1 cellular context compared by ENCODE assay signal in the genomic region with DNA sequence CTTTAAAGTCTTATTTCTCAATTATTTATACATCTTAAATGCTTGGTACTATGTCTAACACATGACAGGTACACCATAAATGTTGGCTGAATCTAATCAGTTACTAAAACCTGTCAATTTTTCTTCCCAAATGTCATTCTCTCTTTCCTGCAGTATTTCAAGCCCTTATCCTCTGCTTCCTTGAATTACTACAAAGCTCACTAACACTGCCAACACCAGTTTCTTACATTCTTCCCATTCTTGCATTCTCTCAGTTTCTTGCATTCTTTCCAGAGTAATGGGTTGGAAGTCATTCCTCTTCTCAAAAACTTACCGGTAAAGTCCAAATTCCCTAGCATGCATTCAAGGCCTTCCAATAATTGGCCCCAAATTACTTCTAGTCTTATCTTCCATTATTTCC.
TF ChIP-seq lines count a peak whose summit lies in the region.

No MANE protein-coding gene starts in this region.

TF ChIP-seq in endothelial cell of umbilical vein, 7 proteins besides CTCF, POLR2A, EP300 and RAD21:
- TF ChIP-seq POLR2AphosphoS5 (IDR thresholded peaks at IDR 0.05; ENCODE audit: insufficient read depth, low read depth, low read length), result no peak
- no peak for TF ChIP-seq FOS (IDR thresholded peaks at IDR 0.05; ENCODE audit: borderline replicate concordance, insufficient read depth, low read length)
- no peak for TF ChIP-seq EZH2 (IDR thresholded peaks at IDR 0.05; ENCODE audit: borderline replicate concordance, low read depth, low read length, severe bottlenecking)
- no peak for TF ChIP-seq MYC (IDR thresholded peaks at IDR 0.05; ENCODE audit: low read depth, low read length)
TF ChIP-seq in endothelial cell of umbilical vein: peak in this region for 0.
